24 cellular contexts compared by ENCODE assay signal in genomic region chr15:43244092-43244491, GRCh38. TPM values are rescaled to one million over a fixed set of nuclear protein-coding genes. Genes with fewer than 3 reads are reported as not detected.
"Had no signal": no experiment of that assay in that cellular context is flagged by ENCODE, and none has a peak within 500 bp of the region (broad histone marks: within the 10 kb centered on the region; RNA-seq: fewer than 3 reads in every experiment).

No MANE protein-coding gene starts in this region.

- DNase-seq: KBM-7, MG63, NCI-H1092 treated with DMSO at 0.1 percent for 48 hours, NCI-H1436, NCI-H187, NCI-H2029, NCI-H2081 treated with DMSO at 0.1 percent for 48 hours, NCI-H2171, NCI-H226, NCI-H446, NCI-H510A, NCI-H524 treated with DMSO at 0.1 percent for 48 hours, NCI-H69, NCI-H774, Peyer's patch, SHP77 treated with DMSO at 0.1 percent for 48 hours, SJCRH30 had no signal

- H3K27ac Mint-ChIP-seq: IgD-negative memory B cell had no signal

- FAIRE-seq: HepG2 had no signal

- ATAC-seq: HepG2, Right ventricle myocardium inferior, SK-N-SH treated with all-trans-retinoic acid at 6 μM for 48 hours had no signal

- H3K27ac ChIP-seq: Peyer's patch, SJCRH30 had no signal

- H3K4me3 ChIP-seq: MG63, Peyer's patch, SJCRH30 had no signal

- H3K9me3 Mint-ChIP-seq: IgD-negative memory B cell had no signal

- H3K36me3 ChIP-seq: MG63, Peyer's patch, SJCRH30 had no signal

- H3K4me1 ChIP-seq: Peyer's patch, SJCRH30 had no signal

- H3K9me3 ChIP-seq: MG63, Peyer's patch, SJCRH30 had no signal

- H3K4me3 Mint-ChIP-seq: IgD-negative memory B cell had no signal

- H3K27me3 ChIP-seq: MG63, Peyer's patch had no signal

RNA-seq across cellular contexts. Expression of gene TGM5, which starts 22.6 kb away (rescaled TPM):
- total RNA-seq: LHCN-M2, Peyer's patch, Right ventricle myocardium inferior, RPMI7951, SJCRH30 had no signal

RNA-seq across cellular contexts. Expression of gene EPB42, which starts 23.3 kb away (rescaled TPM):
- total RNA-seq: HepG2, HT1080, LHCN-M2, Peyer's patch, RPMI7951, SJCRH30 had no signal

RNA-seq across cellular contexts. Expression of gene TGM7, which starts 58.0 kb away (rescaled TPM):
- total RNA-seq: HepG2, HT1080, LHCN-M2, Peyer's patch, Right ventricle myocardium inferior, RPMI7951, SJCRH30 had no signal
